In the genomic region with DNA sequence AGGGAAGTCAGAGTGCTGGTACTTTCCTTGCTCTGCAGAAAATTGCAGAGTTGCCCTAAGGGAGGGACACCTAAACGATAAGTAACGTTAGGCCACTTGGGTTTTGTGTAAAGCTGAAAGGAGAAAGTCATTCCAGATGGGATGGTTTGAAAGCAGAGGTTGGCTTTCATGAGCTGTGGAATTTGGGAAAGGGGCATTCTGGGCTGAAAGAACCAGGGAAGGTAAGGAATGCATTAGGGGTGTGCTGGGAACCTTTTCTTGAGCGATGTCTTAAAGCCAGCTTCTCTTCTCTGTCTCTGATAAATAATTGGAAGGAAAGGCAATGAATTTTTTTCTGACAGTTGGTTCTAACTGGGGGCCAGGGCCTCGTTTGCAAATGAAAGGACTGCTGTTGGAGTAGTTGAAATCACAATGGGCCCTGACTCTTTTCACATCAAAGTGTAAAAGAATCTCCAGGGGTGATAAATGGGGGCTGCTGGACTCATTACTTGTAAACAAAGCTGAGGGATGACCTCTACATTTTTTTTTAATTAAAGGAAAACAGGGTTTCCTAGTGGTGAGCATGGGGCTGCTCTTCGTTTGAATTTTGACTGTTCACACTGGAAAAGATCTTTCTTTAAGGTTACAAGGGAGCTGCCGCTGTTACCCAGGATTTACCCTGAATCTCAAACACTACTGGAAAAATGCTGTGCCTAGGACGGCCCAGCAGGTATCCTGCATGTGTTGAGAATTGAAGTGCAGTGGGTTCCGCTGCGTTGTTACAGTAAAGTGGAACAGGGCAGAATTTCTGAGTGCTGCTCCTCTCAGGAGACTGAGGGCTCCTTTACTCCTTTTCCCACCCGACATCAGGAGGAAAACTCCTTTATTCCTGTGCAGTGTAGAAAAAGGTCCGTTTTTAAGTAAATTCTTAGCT, we compare ENCODE assay signal across 1 cellular context.
TF ChIP-seq lines count a peak whose summit lies in the region.

No MANE protein-coding gene starts in this region.

TF ChIP-seq in IMR-90, 13 proteins besides CTCF, POLR2A, EP300 and RAD21 (continued from another document):
- TF ChIP-seq, protein P1, sequence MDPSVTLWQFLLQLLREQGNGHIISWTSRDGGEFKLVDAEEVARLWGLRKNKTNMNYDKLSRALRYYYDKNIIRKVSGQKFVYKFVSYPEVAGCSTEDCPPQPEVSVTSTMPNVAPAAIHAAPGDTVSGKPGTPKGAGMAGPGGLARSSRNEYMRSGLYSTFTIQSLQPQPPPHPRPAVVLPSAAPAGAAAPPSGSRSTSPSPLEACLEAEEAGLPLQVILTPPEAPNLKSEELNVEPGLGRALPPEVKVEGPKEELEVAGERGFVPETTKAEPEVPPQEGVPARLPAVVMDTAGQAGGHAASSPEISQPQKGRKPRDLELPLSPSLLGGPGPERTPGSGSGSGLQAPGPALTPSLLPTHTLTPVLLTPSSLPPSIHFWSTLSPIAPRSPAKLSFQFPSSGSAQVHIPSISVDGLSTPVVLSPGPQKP (IDR thresholded peaks at IDR 0.05; ENCODE audit: borderline replicate concordance, low read depth, low read length), result no peak
- TF ChIP-seq FOS (IDR thresholded peaks at IDR 0.05; ENCODE audit: low read depth, low read length), result no peak
- no peak for TF ChIP-seq RFX5 (IDR thresholded peaks at IDR 0.05; ENCODE audit: low read depth, low read length)
- no peak for TF ChIP-seq SMC3 (IDR thresholded peaks at IDR 0.05; ENCODE audit: low read depth, low read length)
- no peak for TF ChIP-seq MAZ (IDR thresholded peaks at IDR 0.05; ENCODE audit: borderline replicate concordance, low read depth, low read length)
- TF ChIP-seq, protein P2, sequence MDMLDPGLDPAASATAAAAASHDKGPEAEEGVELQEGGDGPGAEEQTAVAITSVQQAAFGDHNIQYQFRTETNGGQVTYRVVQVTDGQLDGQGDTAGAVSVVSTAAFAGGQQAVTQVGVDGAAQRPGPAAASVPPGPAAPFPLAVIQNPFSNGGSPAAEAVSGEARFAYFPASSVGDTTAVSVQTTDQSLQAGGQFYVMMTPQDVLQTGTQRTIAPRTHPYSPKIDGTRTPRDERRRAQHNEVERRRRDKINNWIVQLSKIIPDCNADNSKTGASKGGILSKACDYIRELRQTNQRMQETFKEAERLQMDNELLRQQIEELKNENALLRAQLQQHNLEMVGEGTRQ (IDR thresholded peaks at IDR 0.05; ENCODE audit: low read depth, low read length), result no peak
- no peak for TF ChIP-seq CHD1 (IDR thresholded peaks at IDR 0.05; ENCODE audit: low read depth, low read length)
- no peak for TF ChIP-seq MAFK (IDR thresholded peaks at IDR 0.05; ENCODE audit: low read depth, low read length)
- no peak for TF ChIP-seq BHLHE40 (IDR thresholded peaks at IDR 0.05; ENCODE audit: low read depth, low read length)
